In the genomic region with DNA sequence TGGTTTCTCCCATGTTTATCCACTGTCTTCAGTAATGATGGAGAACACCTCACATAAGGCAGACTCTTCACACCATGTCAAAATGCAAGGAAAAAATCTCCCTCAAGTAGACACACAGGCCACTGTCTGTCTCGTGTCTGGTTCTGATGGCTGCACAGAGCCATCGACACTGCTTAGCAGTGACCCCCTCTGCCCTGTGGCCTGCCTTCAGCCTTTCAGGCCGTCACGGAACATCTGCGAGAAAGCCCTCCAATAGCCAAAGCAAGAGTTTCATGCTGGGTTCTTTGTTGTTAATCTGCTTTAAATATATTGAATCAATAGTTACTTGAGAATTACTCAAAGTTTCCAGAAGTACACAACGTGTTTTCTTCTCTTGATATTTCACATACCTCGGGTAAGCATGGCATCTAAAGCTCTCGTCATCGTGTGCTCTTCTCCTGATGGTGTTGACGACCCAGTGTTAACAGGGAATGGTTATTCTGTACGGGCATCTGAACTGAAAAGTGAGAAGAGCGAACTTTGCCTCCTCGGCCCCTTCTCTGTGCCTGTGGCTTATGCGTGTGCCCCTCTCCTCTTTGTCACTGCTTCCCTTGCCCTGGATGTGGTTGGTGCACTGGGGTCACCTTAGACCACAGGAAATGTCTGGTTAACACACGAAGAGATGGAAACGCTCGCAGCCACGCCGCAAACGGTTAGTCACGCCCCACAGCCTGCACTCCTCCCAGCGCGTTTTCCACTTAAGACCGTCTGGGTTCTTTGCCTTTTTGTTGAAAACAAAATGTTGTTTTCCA, we compare ENCODE assay signal across 9 cellular contexts.
DNase-seq lines count a peak whose midpoint lies in the region; TF ChIP-seq lines count a peak whose summit lies in the region.
"Had no signal": no experiment of that assay in that cellular context is flagged by ENCODE, and none has a peak within 500 bp of the region (broad histone marks: within the 10 kb centered on the region; RNA-seq: fewer than 3 reads in every experiment).

No MANE protein-coding gene starts in this region.

- peak; percentile 77 for DNase-seq in activated naive CD4-positive, alpha-beta T cell treated with Interleukin-2 at 50 U/mL for 16 hours
- DNase-seq in stimulated activated CD4-positive, alpha-beta T cell treated with anti-CD3 and anti-CD28 coated beads, Interleukin-1b, Interleukin-23, amount 100 ng/mL, for 4 hours (ENCODE audit: low read depth in 2 of 2): peak; percentile 29 to 49
- DNase-seq in DMS153 treated with DMSO at 0.1 percent for 48 hours (lab: John Stamatoyannopoulos, UW; ENCODE audit: unreplicated experiment): no peak
- no peak for DNase-seq in WERI-Rb-1
- DNase-seq in HAP-1 (ENCODE audit: low spot score in 2 of 2): no peak
- no peak for DNase-seq in SKM-1 (lab: John Stamatoyannopoulos, UW; ENCODE audit: unreplicated experiment)
- DNase-seq: NCI-H2081 had no signal

- H3K4me2 ChIP-seq in BLaER1 treated with 17β-estradiol and CSF1 and Interleukin-3, amounts not matched to agents 10 nM and 100 nM: peak overlapping the region; percentile 53 to 88 (median 74)

- no peak overlapping the region for H3K27ac ChIP-seq in BLaER1 treated with 17β-estradiol and CSF1 and Interleukin-3, amounts not matched to agents 10 nM and 100 nM
- peak overlapping the region; percentile 47; the same call in 1 of the 2 replicates for H3K27ac ChIP-seq in VCaP
- H3K27ac ChIP-seq in WERI-Rb-1: no peak overlapping the region

- H4K20me1 ChIP-seq in BLaER1 treated with 17β-estradiol and CSF1 and Interleukin-3, amounts not matched to agents 10 nM and 100 nM: peaks cover 53 to 100% (median 79%) of the 10 kb centered on the region in 11 experiments

- H3K9ac ChIP-seq in BLaER1 treated with 17β-estradiol and CSF1 and Interleukin-3, amounts not matched to agents 10 nM and 100 nM: peak overlapping the region in 2 of 11 experiments; percentile 7; a peak in 1 of 22 replicates

- in situ Hi-C loops in HAP-1 (cut with MboI; ENCODE audit: low sequenced_read_pairs): no loop called here

- peak overlapping the region in 2 of 10 experiments; percentile 1 to 32; a peak in 1 of 20 replicates for H3K4me3 ChIP-seq in BLaER1 treated with 17β-estradiol and CSF1 and Interleukin-3, amounts not matched to agents 10 nM and 100 nM
- H3K4me3 ChIP-seq in WERI-Rb-1 (ENCODE audit: low read depth, low read length) (no peak overlapping the region), HAP-1 (no peak overlapping the region)

- H3K36me3 ChIP-seq in BLaER1 treated with 17β-estradiol and CSF1 and Interleukin-3, amounts not matched to agents 10 nM and 100 nM: peaks cover 68 to 100% (median 79%) of the 10 kb centered on the region in 11 experiments
- peaks cover 56% of the 10 kb centered on the region for H3K36me3 ChIP-seq in WERI-Rb-1
- H3K36me3 ChIP-seq in HAP-1 (replicated peaks): peaks cover 48% of the 10 kb centered on the region

- H3K4me1 ChIP-seq in BLaER1 treated with 17β-estradiol and CSF1 and Interleukin-3, amounts not matched to agents 10 nM and 100 nM: peaks cover 18 to 39% (median 29%) of the 10 kb centered on the region in 10 experiments
- no peaks in the 10 kb centered on the region for H3K4me1 ChIP-seq in HAP-1

- TF ChIP-seq CTCF in VCaP (conservative IDR thresholded peaks at IDR 0.05) (no peak), WERI-Rb-1 (IDR thresholded peaks at IDR 0.05; ENCODE audit: low read depth, low read length) (no peak)

- peaks cover 0 to 26% (median 8%) of the 10 kb centered on the region in 11 experiments; a peak in 12 of 22 replicates for H3K27me3 ChIP-seq in BLaER1 treated with 17β-estradiol and CSF1 and Interleukin-3, amounts not matched to agents 10 nM and 100 nM
- H3K27me3 ChIP-seq in WERI-Rb-1 (ENCODE audit: insufficient read depth, low read depth, severe bottlenecking): no peaks in the 10 kb centered on the region
- H3K27me3 ChIP-seq in HAP-1 (ENCODE audit: low read depth): no peaks in the 10 kb centered on the region

- H3K9me3 ChIP-seq in BLaER1 treated with 17β-estradiol and CSF1 and Interleukin-3, amounts not matched to agents 10 nM and 100 nM (replicated peaks in 1 of 11): peaks cover 0 to 15% (median 13%) of the 10 kb centered on the region in 11 experiments; a peak in 19 of 22 replicates
- H3K9me3 ChIP-seq in WERI-Rb-1 (ENCODE audit: severe bottlenecking) (no peaks in the 10 kb centered on the region), HAP-1 (no peaks in the 10 kb centered on the region)

Comparison
In these comparisons a context has a peak if more than half of its experiments do, and no peak if none do; other contexts are left out.
1. DNase-seq: peak in activated naive CD4-positive, alpha-beta T cell treated with Interleukin-2 at 50 U/mL for 16 hours (single experiment) and stimulated activated CD4-positive, alpha-beta T cell treated with anti-CD3 and anti-CD28 coated beads, Interleukin-1b, Interleukin-23, amount 100 ng/mL, for 4 hours (2 of 2); none in DMS153 treated with DMSO at 0.1 percent for 48 hours (single experiment), WERI-Rb-1 (single experiment), HAP-1 (0 of 2) and SKM-1 (single experiment).